Comparison of ENCODE assay signal across 8 cellular contexts in genomic region chr1:18141661-18142060, GRCh38. TPM values are rescaled to one million over a fixed set of nuclear protein-coding genes. Genes with fewer than 3 reads are reported as not detected.
"Had no signal": no experiment of that assay in that cellular context is flagged by ENCODE, and none has a peak within 500 bp of the region (broad histone marks: within the 10 kb centered on the region; RNA-seq: fewer than 3 reads in every experiment).

No MANE protein-coding gene starts in this region.

- H3K27ac Mint-ChIP-seq: IgD-negative memory B cell had no signal

- ATAC-seq: HepG2 had no signal

- H3K4me3 ChIP-seq: K562 had no signal

- H3K27ac ChIP-seq: HL-60 had no signal

- H3K4me1 Mint-ChIP-seq: IgD-negative memory B cell had no signal

- DNase-seq: IMR-90, KBM-7 had no signal

- H3K4me3 Mint-ChIP-seq: IgD-negative memory B cell had no signal

- H3K36me3 Mint-ChIP-seq: IgD-negative memory B cell had no signal

RNA-seq across cellular contexts. Expression of gene IGSF21, which starts 34.1 kb away (rescaled TPM):
- total RNA-seq: HepG2, HT-29, HT1080, IMR-90, K562 had no signal
- polyA plus RNA-seq: HepG2, IgD-negative memory B cell, IMR-90, K562 had no signal
